In genomic region chr3:125984951-125985350, GRCh38 we compare ENCODE assay signal across 11 cellular contexts. TPM values are rescaled to one million over a fixed set of nuclear protein-coding genes. Genes with fewer than 3 reads are reported as not detected.
DNase-seq lines count a peak whose midpoint lies in the region; ATAC-seq, FAIRE-seq and TF ChIP-seq lines count a peak whose summit lies in the region.
"Not testable (repeated sequence)": the region's sequence is repeated elsewhere in the genome, so short reads cannot be mapped to it uniquely, and the experiment has no call there.
"Had no signal": no experiment of that assay in that cellular context is flagged by ENCODE, and none has a peak within 500 bp of the region (broad histone marks: within the 10 kb centered on the region; RNA-seq: fewer than 3 reads in every experiment).

No MANE protein-coding gene starts in this region.

- H3K9me3 Mint-ChIP-seq in activated CD8-positive, alpha-beta T cell treated with anti-CD3 and anti-CD28 coated beads for 36 hours; activated naive CD8-positive, alpha-beta T cell treated with anti-CD3 and anti-CD28 coated beads, Interleukin-2, amount 50 U/mL, for 24 hours; naive thymus-derived CD8-positive, alpha-beta T cell: not testable (repeated sequence)

- H3K27me3 ChIP-seq in Panc1 (ENCODE audit: control insufficient read depth, insufficient read depth, low read length) = peaks cover 18% of the 10 kb centered on the region
- not testable (repeated sequence) for H3K27me3 ChIP-seq in foreskin keratinocyte

- H3K4me3 ChIP-seq in Panc1 (ENCODE audit: low read depth in 2 of 2, low read length in 2 of 2) = not testable (repeated sequence)

- FAIRE-seq in GM12891 (lab: Jason Lieb, UNC) = peak; percentile 94

- in situ Hi-C loops in Panc1 (cut with HindIII; ENCODE audit: low pct_unique_long_range_greater_than_20kb, low sequenced_read_pairs) = not testable (repeated sequence)

- not testable (repeated sequence) for H3K36me3 Mint-ChIP-seq in activated CD8-positive, alpha-beta T cell treated with anti-CD3 and anti-CD28 coated beads for 36 hours (ENCODE audit: low read depth); activated naive CD8-positive, alpha-beta T cell treated with anti-CD3 and anti-CD28 coated beads, Interleukin-2, amount 50 U/mL, for 24 hours (ENCODE audit: low read depth); naive thymus-derived CD8-positive, alpha-beta T cell

- H3K27me3 Mint-ChIP-seq in activated CD8-positive, alpha-beta T cell treated with anti-CD3 and anti-CD28 coated beads for 36 hours = peaks cover 20% of the 10 kb centered on the region
- H3K27me3 Mint-ChIP-seq in activated naive CD8-positive, alpha-beta T cell treated with anti-CD3 and anti-CD28 coated beads, Interleukin-2, amount 50 U/mL, for 24 hours; naive thymus-derived CD8-positive, alpha-beta T cell: not testable (repeated sequence)

- CTCF ChIA-PET in Panc1 (lab: Charles Lee); activated CD8-positive, alpha-beta T cell treated with anti-CD3 and anti-CD28 coated beads for 36 hours (lab: Charles Lee): not testable (repeated sequence)

- not testable (repeated sequence) for H3K4me1 ChIP-seq in Panc1 (ENCODE audit: control insufficient read depth, insufficient read depth, low read length); foreskin keratinocyte

- intact Hi-C loops in Panc1 (cut with micrococcal nuclease; ENCODE audit: unreplicated experiment); activated CD8-positive, alpha-beta T cell treated with anti-CD3 and anti-CD28 coated beads for 36 hours (cut with micrococcal nuclease): not testable (repeated sequence)

- POLR2A ChIA-PET in Panc1 (lab: Charles Lee); activated CD8-positive, alpha-beta T cell treated with anti-CD3 and anti-CD28 coated beads for 36 hours (lab: Charles Lee); naive thymus-derived CD8-positive, alpha-beta T cell (lab: Charles Lee): not testable (repeated sequence)

- not testable (repeated sequence) for H3K27ac Mint-ChIP-seq in activated CD8-positive, alpha-beta T cell treated with anti-CD3 and anti-CD28 coated beads for 36 hours; activated naive CD8-positive, alpha-beta T cell treated with anti-CD3 and anti-CD28 coated beads, Interleukin-2, amount 50 U/mL, for 24 hours; naive thymus-derived CD8-positive, alpha-beta T cell

- H3K4me1 Mint-ChIP-seq in activated CD8-positive, alpha-beta T cell treated with anti-CD3 and anti-CD28 coated beads for 36 hours (ENCODE audit: low read depth); activated naive CD8-positive, alpha-beta T cell treated with anti-CD3 and anti-CD28 coated beads, Interleukin-2, amount 50 U/mL, for 24 hours: not testable (repeated sequence)
- H3K4me1 Mint-ChIP-seq in naive thymus-derived CD8-positive, alpha-beta T cell = peaks cover 4 to 15% (median 9%) of the 10 kb centered on the region in 4 donors

- ATAC-seq in HG03175 (IDR thresholded peaks at IDR 0.05; ENCODE audit: unreplicated experiment) (peak; percentile 50), Panc1 (peak; percentile 75), foreskin keratinocyte (peak; percentile 46)
- peak; percentile 53 for ATAC-seq in activated CD8-positive, alpha-beta T cell treated with anti-CD3 and anti-CD28 coated beads for 36 hours
- peak; percentile 36 for ATAC-seq in activated naive CD8-positive, alpha-beta T cell treated with anti-CD3 and anti-CD28 coated beads, Interleukin-2, amount 50 U/mL, for 24 hours
- ATAC-seq in naive thymus-derived CD8-positive, alpha-beta T cell = peak; percentile 58 to 88

- not testable (repeated sequence) for H3K27ac ChIP-seq in Panc1 (ENCODE audit: low read length); foreskin keratinocyte

- not testable (repeated sequence) for TF ChIP-seq POLR2A in GM12891 (IDR thresholded peaks at IDR 0.05; ENCODE audit: low read depth, low read length)

- not testable (repeated sequence) for DNase-seq in GM12891 (ENCODE audit: insufficient read length, low spot score); Panc1 (ENCODE audit: low read depth, low spot score); activated CD8-positive, alpha-beta T cell treated with anti-CD3 and anti-CD28 coated beads for 36 hours; activated naive CD8-positive, alpha-beta T cell treated with anti-CD3 and anti-CD28 coated beads, Interleukin-2, amount 50 U/mL, for 24 hours; foreskin keratinocyte; naive thymus-derived CD8-positive, alpha-beta T cell

- not testable (repeated sequence) for H3K36me3 ChIP-seq in Panc1 (ENCODE audit: control insufficient read depth, insufficient read depth, low read length)

- H3K4me3 Mint-ChIP-seq in activated CD8-positive, alpha-beta T cell treated with anti-CD3 and anti-CD28 coated beads for 36 hours; activated naive CD8-positive, alpha-beta T cell treated with anti-CD3 and anti-CD28 coated beads, Interleukin-2, amount 50 U/mL, for 24 hours; naive thymus-derived CD8-positive, alpha-beta T cell: not testable (repeated sequence)

- not testable (repeated sequence) for BruUV-seq in Panc1 (replicated peaks; lab: Mats Ljungman, UMichigan)

- not testable (repeated sequence) for H3K9me3 ChIP-seq in Panc1 (ENCODE audit: control insufficient read depth, insufficient read depth, low read depth, low read length)

- not testable (repeated sequence) for TF ChIP-seq CTCF in Panc1 (IDR thresholded peaks at IDR 0.05); activated CD8-positive, alpha-beta T cell treated with anti-CD3 and anti-CD28 coated beads for 36 hours (IDR thresholded peaks at IDR 0.05); foreskin keratinocyte (conservative IDR thresholded peaks at IDR 0.05)

RNA-seq across cellular contexts. Expression of gene ROPN1B, which starts 16.0 kb away (rescaled TPM):
- not detected for polyA plus RNA-seq in GM12891 (2012; ENCODE audit: low read depth, missing spikeins)
- total RNA-seq in Panc1 (2021; ENCODE audit: unreplicated experiment) (0.26 TPM), foreskin keratinocyte (0.20 TPM in 1 of 2 replicates, not detected in the other)
- polyA plus RNA-seq in Panc1 (2012; ENCODE audit: insufficient read length) = not detected
- not detected for total RNA-seq in activated CD8-positive, alpha-beta T cell treated with anti-CD3 and anti-CD28 coated beads for 36 hours
- 0.21 TPM in 1 of 2 replicates, not detected in the other for polyA plus RNA-seq in foreskin keratinocyte
- not detected for total RNA-seq in naive thymus-derived CD8-positive, alpha-beta T cell
- polyA plus RNA-seq in naive thymus-derived CD8-positive, alpha-beta T cell = not detected
- total RNA-seq: H9, Peyer's patch, SJCRH30 had no signal
- polyA plus RNA-seq: IgD-negative memory B cell had no signal
